ENCODE assay signal across 12 cellular contexts in genomic region chr1:155009221-155009711, GRCh38. TPM values are rescaled to one million over a fixed set of nuclear protein-coding genes. Genes with fewer than 3 reads are reported as not detected.
DNase-seq lines count a peak whose midpoint lies in the region; ATAC-seq, FAIRE-seq and TF ChIP-seq lines count a peak whose summit lies in the region.
"Had no signal": no experiment of that assay in that cellular context is flagged by ENCODE, and none has a peak within 500 bp of the region (broad histone marks: within the 10 kb centered on the region; RNA-seq: fewer than 3 reads in every experiment).

No MANE protein-coding gene starts in this region.

- TF ChIP-seq POLR2A in GM12892 (IDR thresholded peaks at IDR 0.05; ENCODE audit: low read depth, low read length), result no peak

- no peak overlapping the region for H3K27ac ChIP-seq in foreskin keratinocyte

- TF ChIP-seq CTCF in foreskin keratinocyte (conservative IDR thresholded peaks at IDR 0.05), result no peak

- ATAC-seq in activated naive CD4-positive, alpha-beta T cell treated with anti-CD3 and anti-CD28 coated beads, Interleukin-2, amount 50 U/mL, for 72 hours, result peak in 1 of 2 donors; percentile 5
- no peak for ATAC-seq in stimulated activated naive CD8-positive, alpha-beta T cell treated with anti-CD3 and anti-CD28 coated beads, Interleukin-15, amount 100 ng/mL, for 72 hours
- no peak for ATAC-seq in foreskin keratinocyte

- H3K4me1 ChIP-seq in foreskin keratinocyte, result peaks cover 17% of the 10 kb centered on the region

- H3K27me3 Mint-ChIP-seq in T-helper 1 cell treated with Interleukin-12 subunit alpha and Interleukin-12 subunit beta and Interleukin-4 antibody, amounts not matched to agents 30 μg/mL and 1 μg/mL, for 36 hours (ENCODE audit: low read depth), result no peaks in the 10 kb centered on the region
- H3K27me3 Mint-ChIP-seq in stimulated activated naive CD8-positive, alpha-beta T cell treated with anti-CD3 and anti-CD28 coated beads, Interleukin-15, amount 100 ng/mL, for 72 hours, result no peaks in the 10 kb centered on the region

- H3K27ac Mint-ChIP-seq in T-helper 1 cell treated with Interleukin-12 subunit alpha and Interleukin-12 subunit beta and Interleukin-4 antibody, amounts not matched to agents 30 μg/mL and 1 μg/mL, for 36 hours, result peak overlapping the region; percentile 97
- H3K27ac Mint-ChIP-seq in activated naive CD4-positive, alpha-beta T cell treated with anti-CD3 and anti-CD28 coated beads, Interleukin-2, amount 50 U/mL, for 72 hours, result peak overlapping the region; percentile 90 to 92
- H3K27ac Mint-ChIP-seq in stimulated activated naive CD8-positive, alpha-beta T cell treated with anti-CD3 and anti-CD28 coated beads, Interleukin-15, amount 100 ng/mL, for 72 hours, result peak overlapping the region in 1 of 2 donors; percentile 89

- peak overlapping the region; percentile 98 for H3K4me3 Mint-ChIP-seq in T-helper 1 cell treated with Interleukin-12 subunit alpha and Interleukin-12 subunit beta and Interleukin-4 antibody, amounts not matched to agents 30 μg/mL and 1 μg/mL, for 36 hours
- H3K4me3 Mint-ChIP-seq in stimulated activated naive CD8-positive, alpha-beta T cell treated with anti-CD3 and anti-CD28 coated beads, Interleukin-15, amount 100 ng/mL, for 72 hours, result peak overlapping the region; percentile 70 to 74

- H3K4me1 Mint-ChIP-seq in T-helper 1 cell treated with Interleukin-12 subunit alpha and Interleukin-12 subunit beta and Interleukin-4 antibody, amounts not matched to agents 30 μg/mL and 1 μg/mL, for 36 hours (ENCODE audit: low read depth), result peaks cover 64% of the 10 kb centered on the region
- peaks cover 100% of the 10 kb centered on the region for H3K4me1 Mint-ChIP-seq in stimulated activated naive CD8-positive, alpha-beta T cell treated with anti-CD3 and anti-CD28 coated beads, Interleukin-15, amount 100 ng/mL, for 72 hours

- H3K27me3 ChIP-seq in foreskin keratinocyte, result no peaks in the 10 kb centered on the region

- peaks cover 29% of the 10 kb centered on the region for H3K36me3 Mint-ChIP-seq in T-helper 1 cell treated with Interleukin-12 subunit alpha and Interleukin-12 subunit beta and Interleukin-4 antibody, amounts not matched to agents 30 μg/mL and 1 μg/mL, for 36 hours (ENCODE audit: low read depth)
- peaks cover 20 to 32% of the 10 kb centered on the region in 2 donors for H3K36me3 Mint-ChIP-seq in activated naive CD4-positive, alpha-beta T cell treated with anti-CD3 and anti-CD28 coated beads, Interleukin-2, amount 50 U/mL, for 72 hours

- H3K9me3 Mint-ChIP-seq in T-helper 1 cell treated with Interleukin-12 subunit alpha and Interleukin-12 subunit beta and Interleukin-4 antibody, amounts not matched to agents 30 μg/mL and 1 μg/mL, for 36 hours, result no peaks in the 10 kb centered on the region
- H3K9me3 Mint-ChIP-seq in activated naive CD4-positive, alpha-beta T cell treated with anti-CD3 and anti-CD28 coated beads, Interleukin-2, amount 50 U/mL, for 72 hours, result no peaks in the 10 kb centered on the region
- H3K9me3 Mint-ChIP-seq in stimulated activated naive CD8-positive, alpha-beta T cell treated with anti-CD3 and anti-CD28 coated beads, Interleukin-15, amount 100 ng/mL, for 72 hours, result no peaks in the 10 kb centered on the region

- no peak for FAIRE-seq in GM12892 (lab: Jason Lieb, UNC)

- DNase-seq in T-helper 1 cell (no peak), left kidney (ENCODE audit: low read depth, low spot score) (peak; percentile 66), GM12892 (ENCODE audit: insufficient read length) (no peak), foreskin keratinocyte (no peak), NCI-H510A treated with DMSO at 0.1 percent for 48 hours (lab: John Stamatoyannopoulos, UW) (no peak)
- peak in 1 of 2 donors; percentile 68 for DNase-seq in activated naive CD4-positive, alpha-beta T cell treated with anti-CD3 and anti-CD28 coated beads, Interleukin-2, amount 50 U/mL, for 72 hours (ENCODE audit: low spot score in 2 of 2)
- DNase-seq in stimulated activated naive CD8-positive, alpha-beta T cell treated with anti-CD3 and anti-CD28 coated beads, Interleukin-15, amount 100 ng/mL, for 72 hours, result no peak
- DNase-seq: 8988T, activated gamma-delta T cell, NCI-H146, SIG-M5 had no signal

RNA-seq across cellular contexts. Expression of gene ZBTB7B, which starts 6.7 kb away (rescaled TPM):
- 100 to 1,000 TPM in 1 of 2 donors, 10 to 100 TPM in 1; 97.4 to 184 TPM for total RNA-seq in activated naive CD4-positive, alpha-beta T cell treated with anti-CD3 and anti-CD28 coated beads, Interleukin-2, amount 50 U/mL, for 72 hours
- 9.8 TPM for polyA plus RNA-seq in GM12892 (2012; ENCODE audit: missing spikeins)
- total RNA-seq in foreskin keratinocyte, result 26.2 and 32.8 TPM in 2 replicates
- 17.3 and 19.4 TPM in 2 replicates for polyA plus RNA-seq in foreskin keratinocyte

RNA-seq across cellular contexts. Expression of gene LENEP, which starts 15.9 kb away (rescaled TPM):
- under 1 TPM; 0.66 to 0.68 TPM for total RNA-seq in activated naive CD4-positive, alpha-beta T cell treated with anti-CD3 and anti-CD28 coated beads, Interleukin-2, amount 50 U/mL, for 72 hours
- not detected for polyA plus RNA-seq in GM12892 (2012; ENCODE audit: missing spikeins)
- not detected in 2 replicates for total RNA-seq in foreskin keratinocyte
- polyA plus RNA-seq in foreskin keratinocyte, result not detected in 2 replicates

RNA-seq across cellular contexts. Expression of gene DCST2, which starts 24.3 kb away (rescaled TPM):
- total RNA-seq in activated naive CD4-positive, alpha-beta T cell treated with anti-CD3 and anti-CD28 coated beads, Interleukin-2, amount 50 U/mL, for 72 hours, result 1 to 10 TPM; 1.5 to 1.8 TPM
- not detected for polyA plus RNA-seq in GM12892 (2012; ENCODE audit: missing spikeins)
- 0.07 and 0.27 TPM in 2 replicates for total RNA-seq in foreskin keratinocyte
- polyA plus RNA-seq in foreskin keratinocyte, result 0.11 and 0.12 TPM in 2 replicates

RNA-seq across cellular contexts. Expression of gene DCST1, which starts 24.4 kb away (rescaled TPM):
- total RNA-seq in activated naive CD4-positive, alpha-beta T cell treated with anti-CD3 and anti-CD28 coated beads, Interleukin-2, amount 50 U/mL, for 72 hours, result under 1 TPM in 1 of 2 donors, not detected in 1; 0.34 TPM
- polyA plus RNA-seq in GM12892 (2012; ENCODE audit: missing spikeins), result not detected
- not detected in 2 replicates for total RNA-seq in foreskin keratinocyte
- not detected in 2 replicates for polyA plus RNA-seq in foreskin keratinocyte

RNA-seq across cellular contexts. Expression of gene FLAD1, which starts 26.1 kb away (rescaled TPM):
- total RNA-seq in activated naive CD4-positive, alpha-beta T cell treated with anti-CD3 and anti-CD28 coated beads, Interleukin-2, amount 50 U/mL, for 72 hours, result 10 to 100 TPM; 40.8 to 41.9 TPM
- 38.1 TPM for polyA plus RNA-seq in GM12892 (2012; ENCODE audit: missing spikeins)
- 52.9 and 61.6 TPM in 2 replicates for total RNA-seq in foreskin keratinocyte
- polyA plus RNA-seq in foreskin keratinocyte, result 51.1 and 54.6 TPM in 2 replicates
